In genomic region chr12:107335802-107336570, GRCh38 we compare ENCODE assay signal across 25 cellular contexts.
"Had no signal": no experiment of that assay in that cellular context is flagged by ENCODE, and none has a peak within 500 bp of the region (broad histone marks: within the 10 kb centered on the region; RNA-seq: fewer than 3 reads in every experiment).

No MANE protein-coding gene starts in this region.

- H3K36me3 Mint-ChIP-seq: activated CD4-positive, alpha-beta memory T cell treated with anti-CD3 and anti-CD28 coated beads for 36 hours; naive B cell; stimulated activated naive B cell treated with anti-CD40 and anti-IgM and Interleukin-4, amounts not matched to agents 10 μg/mL and 1 μg/mL and 100 μg/mL, for 72 hours had no signal

- H3K4me3 Mint-ChIP-seq: activated CD4-positive, alpha-beta memory T cell treated with anti-CD3 and anti-CD28 coated beads for 36 hours; activated naive CD4-positive, alpha-beta T cell treated with anti-CD3 and anti-CD28 coated beads, Interleukin-2, amount 10 ng/mL, durations not matched to agents 7 days and 5 days; activated T-cell treated with anti-CD3 and anti-CD28 coated beads, Interleukin-2, amount 50 U/mL, for 72 hours; naive B cell; neural crest cell; stimulated activated naive B cell treated with anti-CD40 and anti-IgM and Interleukin-4, amounts not matched to agents 10 μg/mL and 1 μg/mL and 100 μg/mL, for 72 hours had no signal

- H3K27ac ChIP-seq: adrenal gland, ascending aorta, brain microvascular endothelial cell, dorsolateral prefrontal cortex, gastroesophageal sphincter, heart left ventricle, lower lobe of right lung, thoracic aorta, upper lobe of right lung had no signal

- H3K9me3 Mint-ChIP-seq: activated CD4-positive, alpha-beta memory T cell treated with anti-CD3 and anti-CD28 coated beads for 36 hours; stimulated activated naive B cell treated with anti-CD40 and anti-IgM and Interleukin-4, amounts not matched to agents 10 μg/mL and 1 μg/mL and 100 μg/mL, for 72 hours had no signal

- H3K27ac Mint-ChIP-seq: activated CD4-positive, alpha-beta memory T cell treated with anti-CD3 and anti-CD28 coated beads for 36 hours; activated naive CD4-positive, alpha-beta T cell treated with anti-CD3 and anti-CD28 coated beads, Interleukin-2, amount 10 ng/mL, durations not matched to agents 7 days and 5 days; naive B cell; stimulated activated naive B cell treated with anti-CD40 and anti-IgM and Interleukin-4, amounts not matched to agents 10 μg/mL and 1 μg/mL and 100 μg/mL, for 72 hours had no signal

- H3K27me3 ChIP-seq: ascending aorta, brain microvascular endothelial cell, upper lobe of right lung had no signal

- H3K4me1 Mint-ChIP-seq: naive B cell; neural crest cell; stimulated activated naive B cell treated with anti-CD40 and anti-IgM and Interleukin-4, amounts not matched to agents 10 μg/mL and 1 μg/mL and 100 μg/mL, for 72 hours had no signal

- H3K36me3 ChIP-seq: adrenal gland, ascending aorta, brain microvascular endothelial cell, gastroesophageal sphincter, heart left ventricle, lower lobe of right lung, thoracic aorta, upper lobe of right lung had no signal

- H3K27me3 Mint-ChIP-seq: activated CD4-positive, alpha-beta memory T cell treated with anti-CD3 and anti-CD28 coated beads for 36 hours; activated naive CD4-positive, alpha-beta T cell treated with anti-CD3 and anti-CD28 coated beads, Interleukin-2, amount 10 ng/mL, durations not matched to agents 7 days and 5 days had no signal

- DNase-seq: activated CD4-positive, alpha-beta memory T cell treated with anti-CD3 and anti-CD28 coated beads for 36 hours; activated CD4-positive, alpha-beta T cell treated with anti-CD3 and anti-CD28 coated beads for 4 hours; activated CD4-positive, CD25-positive, alpha-beta regulatory T cell; activated effector memory CD4-positive, alpha-beta T cell treated with anti-CD3 and anti-CD28 coated beads, Interleukin-2, amount 50 U/mL, for 16 hours; activated naive CD4-positive, alpha-beta T cell treated with anti-CD3 and anti-CD28 coated beads, Interleukin-2, amount 10 ng/mL, durations not matched to agents 7 days and 5 days; activated T-cell treated with anti-CD3 and anti-CD28 coated beads, Interleukin-2, amount 50 U/mL, for 72 hours; adrenal gland; brain microvascular endothelial cell; central memory CD4-positive, alpha-beta T cell; dorsolateral prefrontal cortex; heart left ventricle; lower lobe of right lung; mesendoderm; naive B cell; occipital lobe; stimulated activated CD4-positive, alpha-beta T cell treated with anti-CD3 and anti-CD28 coated beads, Interleukin-2, amount 100 ng/mL, for 48 hours; stimulated activated CD8-positive, alpha-beta memory T cell treated with anti-CD3 and anti-CD28 coated beads, Interleukin-4, amount 100 ng/mL, for 48 hours; stimulated activated naive B cell treated with anti-CD40 and anti-IgM and Interleukin-4, amounts not matched to agents 10 μg/mL and 1 μg/mL and 100 μg/mL, for 72 hours; T1000; upper lobe of right lung had no signal

- H3K9me3 ChIP-seq: adrenal gland, ascending aorta, gastroesophageal sphincter, heart left ventricle, lower lobe of right lung, thoracic aorta, upper lobe of right lung had no signal

- H3K4me3 ChIP-seq: adrenal gland, ascending aorta, dorsolateral prefrontal cortex, gastroesophageal sphincter, heart left ventricle, lower lobe of right lung, thoracic aorta, upper lobe of right lung had no signal

- H3K4me1 ChIP-seq: adrenal gland, ascending aorta, gastroesophageal sphincter, heart left ventricle, lower lobe of right lung, upper lobe of right lung had no signal

- ATAC-seq: activated T-cell treated with anti-CD3 and anti-CD28 coated beads, Interleukin-2, amount 50 U/mL, for 72 hours; gastroesophageal sphincter; heart left ventricle; left lobe of liver; lower lobe of right lung; stimulated activated naive B cell treated with anti-CD40 and anti-IgM and Interleukin-4, amounts not matched to agents 10 μg/mL and 1 μg/mL and 100 μg/mL, for 72 hours; upper lobe of right lung had no signal
